ENCODE assay signal across 12 cellular contexts in genomic region chr2:143581989-143582719, GRCh38.
DNase-seq lines count a peak whose midpoint lies in the region; ATAC-seq, FAIRE-seq and TF ChIP-seq lines count a peak whose summit lies in the region.
"Had no signal": no experiment of that assay in that cellular context is flagged by ENCODE, and none has a peak within 500 bp of the region (broad histone marks: within the 10 kb centered on the region; RNA-seq: fewer than 3 reads in every experiment).

No MANE protein-coding gene starts in this region.

- no peak overlapping the region for H3K27ac Mint-ChIP-seq in activated T-cell treated with anti-CD3 and anti-CD28 coated beads, Interleukin-2, amount 50 U/mL, for 24 hours
- H3K27ac Mint-ChIP-seq in Caco-2 (ENCODE audit: unreplicated experiment) = no peak overlapping the region

- no peak for DNase-seq in activated T-cell treated with anti-CD3 and anti-CD28 coated beads, Interleukin-2, amount 50 U/mL, for 24 hours
- no peak for DNase-seq in activated T-cell treated with anti-CD3 and anti-CD28 coated beads for 4 hours
- DNase-seq in fibroblast of pulmonary artery (ENCODE audit: low read depth) = no peak
- DNase-seq in stromal cell of bone marrow (ENCODE audit: low read depth) = peak; percentile 12
- DNase-seq in Caco-2 = no peak
- no peak for DNase-seq in RCC 7860 (ENCODE audit: low spot score)
- DNase-seq: activated CD4-positive, CD25-positive, alpha-beta regulatory T cell treated with anti-CD3 and anti-CD28 coated beads, Interleukin-2, amount 50 U/mL, for 72 hours; islet precursor cell; RPMI8226 had no signal

- peaks cover 57% of the 10 kb centered on the region for H3K36me3 Mint-ChIP-seq in activated T-cell treated with anti-CD3 and anti-CD28 coated beads, Interleukin-2, amount 50 U/mL, for 24 hours (ENCODE audit: low read depth)
- H3K36me3 Mint-ChIP-seq in Caco-2 (ENCODE audit: insufficient read depth, unreplicated experiment) = no peaks in the 10 kb centered on the region

- H3K27ac ChIP-seq in OCI-LY3 (ENCODE audit: low read length) = no peak overlapping the region
- H3K27ac ChIP-seq: parathyroid adenoma had no signal

- no peaks in the 10 kb centered on the region for H3K79me2 ChIP-seq in OCI-LY3 (ENCODE audit: low read length)
- H3K79me2 ChIP-seq: parathyroid adenoma had no signal

- no peak overlapping the region for H3K4me2 ChIP-seq in OCI-LY3 (ENCODE audit: low read length)

- H3K9me3 ChIP-seq in OCI-LY3 (ENCODE audit: insufficient read depth, low read length) (no peaks in the 10 kb centered on the region), Caco-2 (no peaks in the 10 kb centered on the region)

- POLR2A ChIA-PET in Caco-2 (lab: Charles Lee) = no interaction called here

- intact Hi-C loops in Caco-2 (cut with micrococcal nuclease; ENCODE audit: unreplicated experiment) = loop anchor here (10.0 kb wide), 2 partner anchors 253 to 493 kb away; no protein-coding TSS in a partner anchor

- H2AFZ ChIP-seq in OCI-LY3 (ENCODE audit: low read depth, low read length) = no peak overlapping the region
- H2AFZ ChIP-seq: parathyroid adenoma had no signal

- FAIRE-seq in RCC 7860 (lab: Jason Lieb, UNC) = no peak

- CTCF ChIA-PET in Caco-2 (lab: Charles Lee) = no interaction called here

- no peaks in the 10 kb centered on the region for H3K27me3 Mint-ChIP-seq in activated T-cell treated with anti-CD3 and anti-CD28 coated beads, Interleukin-2, amount 50 U/mL, for 24 hours
- H3K27me3 Mint-ChIP-seq in Caco-2 (ENCODE audit: insufficient read depth, unreplicated experiment) = peaks cover 6% of the 10 kb centered on the region

- BruUV-seq in Caco-2 (replicated peaks; lab: Mats Ljungman, UMichigan) = no TSS peak

- H3K4me3 Mint-ChIP-seq in activated T-cell treated with anti-CD3 and anti-CD28 coated beads, Interleukin-2, amount 50 U/mL, for 24 hours = peak overlapping the region; percentile 7
- no peak overlapping the region for H3K4me3 Mint-ChIP-seq in Caco-2 (ENCODE audit: unreplicated experiment)

- H4K20me1 ChIP-seq in OCI-LY3 (ENCODE audit: insufficient read depth, low read length) = no peaks in the 10 kb centered on the region

- ATAC-seq in GM19397 (IDR thresholded peaks at IDR 0.05; ENCODE audit: unreplicated experiment) = no peak

- H3K4me3 ChIP-seq in OCI-LY3 (ENCODE audit: low read length) (no peak overlapping the region), fibroblast of pulmonary artery (replicated peaks; ENCODE audit: low read depth, low read length) (no peak overlapping the region), Caco-2 (ENCODE audit: low read depth, low read length) (no peak overlapping the region)

- H3K4me1 ChIP-seq in OCI-LY3 (ENCODE audit: low read length) = peaks cover 6% of the 10 kb centered on the region; the same call in 1 of the 2 replicates
- H3K4me1 ChIP-seq in Caco-2 = no peaks in the 10 kb centered on the region
- H3K4me1 ChIP-seq: parathyroid adenoma had no signal

- H3K4me1 Mint-ChIP-seq in activated T-cell treated with anti-CD3 and anti-CD28 coated beads, Interleukin-2, amount 50 U/mL, for 24 hours (ENCODE audit: low read depth) = peaks cover 43% of the 10 kb centered on the region
- no peaks in the 10 kb centered on the region for H3K4me1 Mint-ChIP-seq in Caco-2 (ENCODE audit: low read depth, unreplicated experiment)

- H3K9me3 Mint-ChIP-seq in activated T-cell treated with anti-CD3 and anti-CD28 coated beads, Interleukin-2, amount 50 U/mL, for 24 hours = peaks cover 4% of the 10 kb centered on the region
- no peaks in the 10 kb centered on the region for H3K9me3 Mint-ChIP-seq in Caco-2 (ENCODE audit: unreplicated experiment)

- TF ChIP-seq CTCF in OCI-LY3 (IDR thresholded peaks at IDR 0.05; ENCODE audit: low read depth, low read length) = peak; percentile 28
- TF ChIP-seq CTCF in fibroblast of pulmonary artery (IDR thresholded peaks at IDR 0.05; ENCODE audit: low read length, missing control alignments) = peak; percentile 16
- no peak for TF ChIP-seq CTCF in Caco-2 (IDR thresholded peaks at IDR 0.05; ENCODE audit: insufficient read depth in 1 of 2, low read depth in 1 of 2, low read length in 1 of 2, severe bottlenecking in 1 of 2, unreplicated experiment in 1 of 2)

- H3K36me3 ChIP-seq in OCI-LY3 (replicated peaks; ENCODE audit: low read depth, low read length) = no peaks in the 10 kb centered on the region
- H3K36me3 ChIP-seq in Caco-2 (ENCODE audit: control insufficient read depth, insufficient read depth, low read length) = no peaks in the 10 kb centered on the region

- H3K27me3 ChIP-seq in OCI-LY3 (ENCODE audit: low read depth, low read length) (no peaks in the 10 kb centered on the region), Caco-2 (replicated peaks; ENCODE audit: control insufficient read depth, insufficient read depth, low read length) (no peaks in the 10 kb centered on the region)

- H3K9ac ChIP-seq in OCI-LY3 (ENCODE audit: low read length) = no peak overlapping the region
- H3K9ac ChIP-seq: parathyroid adenoma had no signal

Comparison
In these comparisons a context has a peak if more than half of its experiments do, and no peak if none do; other contexts are left out.
1. CTCF ChIP-seq: peak in OCI-LY3 (single experiment) and fibroblast of pulmonary artery (single experiment); none in Caco-2 (0 of 2).